Comparison of ENCODE assay signal across 2 cellular contexts in the genomic region with DNA sequence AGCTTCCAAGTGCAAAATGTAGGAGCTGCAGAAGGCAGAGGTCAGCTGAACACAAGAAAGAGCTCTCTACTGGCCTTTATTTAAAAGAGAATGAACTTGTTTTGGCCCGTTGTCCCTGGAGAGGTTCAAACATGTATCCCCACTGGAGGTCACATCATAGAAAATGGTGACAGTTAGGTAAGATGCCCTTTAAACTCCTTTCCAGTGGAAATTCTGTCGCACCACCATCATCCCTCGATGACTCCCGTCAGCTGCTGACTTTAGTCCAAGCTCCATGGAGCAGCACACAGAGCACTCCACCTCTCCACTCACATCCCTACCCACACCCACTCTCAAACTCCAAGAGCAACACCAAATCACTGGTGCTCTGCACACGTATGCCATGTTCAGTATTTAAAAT.
TF ChIP-seq lines count a peak whose summit lies in the region.

No MANE protein-coding gene starts in this region.

TF ChIP-seq in SK-N-SH, 30 proteins besides CTCF, POLR2A, EP300 and RAD21 (continued from another document):
- TF ChIP-seq, protein P1, sequence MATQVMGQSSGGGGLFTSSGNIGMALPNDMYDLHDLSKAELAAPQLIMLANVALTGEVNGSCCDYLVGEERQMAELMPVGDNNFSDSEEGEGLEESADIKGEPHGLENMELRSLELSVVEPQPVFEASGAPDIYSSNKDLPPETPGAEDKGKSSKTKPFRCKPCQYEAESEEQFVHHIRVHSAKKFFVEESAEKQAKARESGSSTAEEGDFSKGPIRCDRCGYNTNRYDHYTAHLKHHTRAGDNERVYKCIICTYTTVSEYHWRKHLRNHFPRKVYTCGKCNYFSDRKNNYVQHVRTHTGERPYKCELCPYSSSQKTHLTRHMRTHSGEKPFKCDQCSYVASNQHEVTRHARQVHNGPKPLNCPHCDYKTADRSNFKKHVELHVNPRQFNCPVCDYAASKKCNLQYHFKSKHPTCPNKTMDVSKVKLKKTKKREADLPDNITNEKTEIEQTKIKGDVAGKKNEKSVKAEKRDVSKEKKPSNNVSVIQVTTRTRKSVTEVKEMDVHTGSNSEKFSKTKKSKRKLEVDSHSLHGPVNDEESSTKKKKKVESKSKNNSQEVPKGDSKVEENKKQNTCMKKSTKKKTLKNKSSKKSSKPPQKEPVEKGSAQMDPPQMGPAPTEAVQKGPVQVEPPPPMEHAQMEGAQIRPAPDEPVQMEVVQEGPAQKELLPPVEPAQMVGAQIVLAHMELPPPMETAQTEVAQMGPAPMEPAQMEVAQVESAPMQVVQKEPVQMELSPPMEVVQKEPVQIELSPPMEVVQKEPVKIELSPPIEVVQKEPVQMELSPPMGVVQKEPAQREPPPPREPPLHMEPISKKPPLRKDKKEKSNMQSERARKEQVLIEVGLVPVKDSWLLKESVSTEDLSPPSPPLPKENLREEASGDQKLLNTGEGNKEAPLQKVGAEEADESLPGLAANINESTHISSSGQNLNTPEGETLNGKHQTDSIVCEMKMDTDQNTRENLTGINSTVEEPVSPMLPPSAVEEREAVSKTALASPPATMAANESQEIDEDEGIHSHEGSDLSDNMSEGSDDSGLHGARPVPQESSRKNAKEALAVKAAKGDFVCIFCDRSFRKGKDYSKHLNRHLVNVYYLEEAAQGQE (IDR thresholded peaks at IDR 0.05; ENCODE audit: low read depth, low read length): no peak
- TF ChIP-seq, protein P2, sequence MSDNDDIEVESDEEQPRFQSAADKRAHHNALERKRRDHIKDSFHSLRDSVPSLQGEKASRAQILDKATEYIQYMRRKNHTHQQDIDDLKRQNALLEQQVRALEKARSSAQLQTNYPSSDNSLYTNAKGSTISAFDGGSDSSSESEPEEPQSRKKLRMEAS (IDR thresholded peaks at IDR 0.05; ENCODE audit: low read depth): no peak
- TF ChIP-seq TAF1 (IDR thresholded peaks at IDR 0.05; ENCODE audit: borderline replicate concordance, low read depth, low read length) (no peak), FOXM1 (IDR thresholded peaks at IDR 0.05; ENCODE audit: low read depth) (no peak)
TF ChIP-seq in SK-N-SH: peak in this region for 0.

TF ChIP-seq in SK-N-SH treated with all-trans-retinoic acid at 6 μM for 48 hours, 23 proteins besides CTCF, POLR2A, EP300 and RAD21 (continued from another document):
- TF ChIP-seq, protein P3, sequence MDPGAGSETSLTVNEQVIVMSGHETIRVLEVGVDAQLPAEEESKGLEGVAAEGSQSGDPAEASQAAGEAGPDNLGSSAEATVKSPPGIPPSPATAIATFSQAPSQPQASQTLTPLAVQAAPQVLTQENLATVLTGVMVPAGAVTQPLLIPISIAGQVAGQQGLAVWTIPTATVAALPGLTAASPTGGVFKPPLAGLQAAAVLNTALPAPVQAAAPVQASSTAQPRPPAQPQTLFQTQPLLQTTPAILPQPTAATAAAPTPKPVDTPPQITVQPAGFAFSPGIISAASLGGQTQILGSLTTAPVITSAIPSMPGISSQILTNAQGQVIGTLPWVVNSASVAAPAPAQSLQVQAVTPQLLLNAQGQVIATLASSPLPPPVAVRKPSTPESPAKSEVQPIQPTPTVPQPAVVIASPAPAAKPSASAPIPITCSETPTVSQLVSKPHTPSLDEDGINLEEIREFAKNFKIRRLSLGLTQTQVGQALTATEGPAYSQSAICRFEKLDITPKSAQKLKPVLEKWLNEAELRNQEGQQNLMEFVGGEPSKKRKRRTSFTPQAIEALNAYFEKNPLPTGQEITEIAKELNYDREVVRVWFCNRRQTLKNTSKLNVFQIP (CRISPR knock-in tag; IDR thresholded peaks at IDR 0.05; ENCODE audit: borderline replicate concordance, low read depth): no peak
- TF ChIP-seq ZFP30 (CRISPR knock-in tag; IDR thresholded peaks at IDR 0.05): no peak
- no peak for TF ChIP-seq BACH2 (CRISPR knock-in tag; IDR thresholded peaks at IDR 0.05; ENCODE audit: borderline replicate concordance)
- TF ChIP-seq CREB5 (CRISPR knock-in tag; IDR thresholded peaks at IDR 0.05; ENCODE audit: low read depth): no peak
- no peak for TF ChIP-seq SNAI2 (CRISPR knock-in tag; IDR thresholded peaks at IDR 0.05)
- TF ChIP-seq, protein P4, sequence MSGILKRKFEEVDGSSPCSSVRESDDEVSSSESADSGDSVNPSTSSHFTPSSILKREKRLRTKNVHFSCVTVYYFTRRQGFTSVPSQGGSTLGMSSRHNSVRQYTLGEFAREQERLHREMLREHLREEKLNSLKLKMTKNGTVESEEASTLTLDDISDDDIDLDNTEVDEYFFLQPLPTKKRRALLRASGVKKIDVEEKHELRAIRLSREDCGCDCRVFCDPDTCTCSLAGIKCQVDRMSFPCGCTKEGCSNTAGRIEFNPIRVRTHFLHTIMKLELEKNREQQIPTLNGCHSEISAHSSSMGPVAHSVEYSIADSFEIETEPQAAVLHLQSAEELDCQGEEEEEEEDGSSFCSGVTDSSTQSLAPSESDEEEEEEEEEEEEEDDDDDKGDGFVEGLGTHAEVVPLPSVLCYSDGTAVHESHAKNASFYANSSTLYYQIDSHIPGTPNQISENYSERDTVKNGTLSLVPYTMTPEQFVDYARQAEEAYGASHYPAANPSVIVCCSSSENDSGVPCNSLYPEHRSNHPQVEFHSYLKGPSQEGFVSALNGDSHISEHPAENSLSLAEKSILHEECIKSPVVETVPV (CRISPR knock-in tag; IDR thresholded peaks at IDR 0.05): no peak
- TF ChIP-seq TCF4 (CRISPR knock-in tag; IDR thresholded peaks at IDR 0.05; ENCODE audit: borderline replicate concordance): no peak
- TF ChIP-seq ARNTL (CRISPR knock-in tag; IDR thresholded peaks at IDR 0.05; ENCODE audit: borderline replicate concordance, low read depth): no peak
- no peak for TF ChIP-seq ZC3H10 (CRISPR knock-in tag; IDR thresholded peaks at IDR 0.05)
- no peak for TF ChIP-seq GLIS3 (CRISPR knock-in tag; IDR thresholded peaks at IDR 0.05)
- TF ChIP-seq ESRRG (CRISPR knock-in tag; IDR thresholded peaks at IDR 0.05): no peak
- no peak for TF ChIP-seq ISL1 (CRISPR knock-in tag; IDR thresholded peaks at IDR 0.05)
- no peak for TF ChIP-seq ZNF70 (CRISPR knock-in tag; IDR thresholded peaks at IDR 0.05)
- TF ChIP-seq ZNF8 (CRISPR knock-in tag; IDR thresholded peaks at IDR 0.05): no peak
- TF ChIP-seq PPARA (CRISPR knock-in tag; IDR thresholded peaks at IDR 0.05; ENCODE audit: borderline replicate concordance): no peak
